Comparison of ENCODE assay signal across 17 cellular contexts in the genomic region with DNA sequence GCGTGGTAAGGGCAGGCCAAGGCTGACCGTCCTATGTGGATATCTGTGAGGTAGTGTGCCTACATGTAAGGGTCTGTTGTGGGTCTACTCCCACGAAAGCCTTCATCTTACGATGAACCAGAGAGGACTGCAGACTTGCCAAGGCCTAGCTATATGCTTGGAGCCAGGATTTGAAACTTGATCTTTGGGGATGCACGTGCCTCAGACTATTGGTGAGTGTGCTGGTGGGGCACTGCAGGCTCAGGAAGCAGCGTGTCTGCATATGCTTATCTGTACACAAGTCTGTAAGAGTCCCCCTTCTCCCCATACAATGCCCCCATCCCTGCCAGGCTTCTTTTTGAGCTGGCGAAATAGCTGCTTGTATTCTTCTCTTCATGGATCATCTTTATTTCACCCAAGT. TPM values are rescaled to one million over a fixed set of nuclear protein-coding genes. Genes with fewer than 3 reads are reported as not detected.
DNase-seq lines count a peak whose midpoint lies in the region; ATAC-seq, FAIRE-seq and TF ChIP-seq lines count a peak whose summit lies in the region.
"Had no signal": no experiment of that assay in that cellular context is flagged by ENCODE, and none has a peak within 500 bp of the region (broad histone marks: within the 10 kb centered on the region; RNA-seq: fewer than 3 reads in every experiment).

No MANE protein-coding gene starts in this region.

- H3K9ac ChIP-seq in adipocyte (ENCODE audit: low read length), result no peak overlapping the region

- peak overlapping the region in 1 of 4 donors; percentile 51 for H3K4me3 Mint-ChIP-seq in IgD-negative memory B cell
- no peak overlapping the region for H3K4me3 Mint-ChIP-seq in nephron progenitor cell

- peaks cover 7% of the 10 kb centered on the region for H3K36me3 ChIP-seq in adipocyte (ENCODE audit: control insufficient read depth, insufficient read depth, low read length, severe bottlenecking)

- peak overlapping the region; percentile 51 to 98 (median 96) for H3K27ac Mint-ChIP-seq in IgD-negative memory B cell
- peak overlapping the region; percentile 69 for H3K27ac Mint-ChIP-seq in nephron progenitor cell

- peaks cover 3% of the 10 kb centered on the region for H3K4me1 ChIP-seq in adipocyte (ENCODE audit: control insufficient read depth, insufficient read depth, low read length)

- H3K4me3 ChIP-seq in adipocyte (ENCODE audit: low read length), result no peak overlapping the region
- H3K4me3 ChIP-seq: hepatocyte had no signal

- H3K9me3 ChIP-seq in adipocyte (ENCODE audit: control insufficient read depth, low read length), result no peaks in the 10 kb centered on the region

- H3K4me1 Mint-ChIP-seq in IgD-negative memory B cell, result peaks cover 43 to 60% (median 48%) of the 10 kb centered on the region in 3 donors
- H3K4me1 Mint-ChIP-seq in nephron progenitor cell, result peaks cover 68% of the 10 kb centered on the region

- peaks cover under 1% of the 10 kb centered on the region for H3K36me3 Mint-ChIP-seq in IgD-negative memory B cell
- H3K36me3 Mint-ChIP-seq in nephron progenitor cell (ENCODE audit: low read depth), result peaks cover 26% of the 10 kb centered on the region

- TF ChIP-seq CTCF in nephron progenitor cell (IDR thresholded peaks at IDR 0.05), result no peak

- no peak for FAIRE-seq in frontal cortex (lab: Jason Lieb, UNC)
- FAIRE-seq: colon, GM12892 had no signal

- H3K27me3 Mint-ChIP-seq in IgD-negative memory B cell (no peaks in the 10 kb centered on the region), nephron progenitor cell (ENCODE audit: low read depth, poor library complexity) (peaks cover 4% of the 10 kb centered on the region)

- ATAC-seq in HG03432 (IDR thresholded peaks at IDR 0.05; ENCODE audit: unreplicated experiment), result no peak

- peak; percentile 23 for DNase-seq in NCI-H2171 treated with DMSO at 0.1 percent for 48 hours (lab: John Stamatoyannopoulos, UW)
- DNase-seq in NCI-H2171 (lab: John Stamatoyannopoulos, UW), result no peak
- DNase-seq in adipocyte (ENCODE audit: low read depth), result peak; percentile 29
- no peak for DNase-seq in nephron progenitor cell
- no peak for DNase-seq in amniotic stem cell (lab: John Stamatoyannopoulos, UW)
- no peak for DNase-seq in frontal cortex (ENCODE audit: low spot score in 2 of 2)
- DNase-seq: 8988T; activated CD8-positive, alpha-beta memory T cell treated with anti-CD3 and anti-CD28 coated beads for 24 hours; NCI-H2029 treated with DMSO at 0.1 percent for 48 hours; retina; RPMI8226; T-helper 9 cell had no signal

- no peaks in the 10 kb centered on the region for H3K27me3 ChIP-seq in adipocyte (replicated peaks; ENCODE audit: control insufficient read depth, insufficient read depth, low read length)
- H3K27me3 ChIP-seq: hepatocyte had no signal

- no peaks in the 10 kb centered on the region for H3K9me3 Mint-ChIP-seq in IgD-negative memory B cell
- no peaks in the 10 kb centered on the region for H3K9me3 Mint-ChIP-seq in nephron progenitor cell

RNA-seq across cellular contexts. Expression of gene PLCG1, which starts 17.9 kb away (rescaled TPM):
- 12.8 TPM for polyA plus RNA-seq in IgD-negative memory B cell
- 91.3 TPM for total RNA-seq in frontal cortex

Comparison
In these comparisons a context has a peak if more than half of its experiments do, and no peak if none do; other contexts are left out.
1. DNase-seq: peak in NCI-H2171 treated with DMSO at 0.1 percent for 48 hours (single experiment) and adipocyte (single experiment); none in NCI-H2171 (single experiment), nephron progenitor cell (single experiment), amniotic stem cell (single experiment) and frontal cortex (0 of 2).